Comparison of ENCODE assay signal across 1 cellular context in genomic region chr12:132544173-132544468, GRCh38.
TF ChIP-seq lines count a peak whose summit lies in the region.

No MANE protein-coding gene starts in this region.

TF ChIP-seq in K562, 482 proteins besides CTCF, POLR2A, EP300 and RAD21:
- TF ChIP-seq, protein P1, sequence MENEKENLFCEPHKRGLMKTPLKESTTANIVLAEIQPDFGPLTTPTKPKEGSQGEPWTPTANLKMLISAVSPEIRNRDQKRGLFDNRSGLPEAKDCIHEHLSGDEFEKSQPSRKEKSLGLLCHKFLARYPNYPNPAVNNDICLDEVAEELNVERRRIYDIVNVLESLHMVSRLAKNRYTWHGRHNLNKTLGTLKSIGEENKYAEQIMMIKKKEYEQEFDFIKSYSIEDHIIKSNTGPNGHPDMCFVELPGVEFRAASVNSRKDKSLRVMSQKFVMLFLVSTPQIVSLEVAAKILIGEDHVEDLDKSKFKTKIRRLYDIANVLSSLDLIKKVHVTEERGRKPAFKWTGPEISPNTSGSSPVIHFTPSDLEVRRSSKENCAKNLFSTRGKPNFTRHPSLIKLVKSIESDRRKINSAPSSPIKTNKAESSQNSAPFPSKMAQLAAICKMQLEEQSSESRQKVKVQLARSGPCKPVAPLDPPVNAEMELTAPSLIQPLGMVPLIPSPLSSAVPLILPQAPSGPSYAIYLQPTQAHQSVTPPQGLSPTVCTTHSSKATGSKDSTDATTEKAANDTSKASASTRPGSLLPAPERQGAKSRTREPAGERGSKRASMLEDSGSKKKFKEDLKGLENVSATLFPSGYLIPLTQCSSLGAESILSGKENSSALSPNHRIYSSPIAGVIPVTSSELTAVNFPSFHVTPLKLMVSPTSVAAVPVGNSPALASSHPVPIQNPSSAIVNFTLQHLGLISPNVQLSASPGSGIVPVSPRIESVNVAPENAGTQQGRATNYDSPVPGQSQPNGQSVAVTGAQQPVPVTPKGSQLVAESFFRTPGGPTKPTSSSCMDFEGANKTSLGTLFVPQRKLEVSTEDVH (IDR thresholded peaks at IDR 0.05; ENCODE audit: low read depth, partially characterized antibody) = no peak
- TF ChIP-seq EGR1 (conservative IDR thresholded peaks at IDR 0.05) = peak; percentile 46
